Comparison of ENCODE assay signal across 1 cellular context in the genomic region with DNA sequence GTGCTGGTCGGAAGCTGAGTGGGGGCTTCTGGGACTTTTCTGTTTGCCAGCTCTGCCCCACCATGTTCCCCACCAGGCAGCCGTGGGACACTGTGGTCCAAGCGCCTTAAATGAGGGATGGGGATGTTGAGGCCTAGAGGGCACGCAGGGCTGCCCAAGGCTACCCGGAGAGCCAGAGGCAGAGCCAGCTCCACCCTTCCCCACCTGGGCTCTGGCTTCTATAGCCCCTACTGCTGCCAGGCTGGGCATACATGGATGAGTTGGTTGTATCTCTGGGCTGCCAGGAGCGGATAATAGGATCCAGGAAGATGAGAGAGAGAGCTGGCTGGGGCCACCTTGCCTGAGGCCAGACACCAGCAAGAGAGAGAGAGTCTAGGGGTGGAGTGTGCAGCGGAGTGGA.
TF ChIP-seq lines count a peak whose summit lies in the region.

No MANE protein-coding gene starts in this region.

TF ChIP-seq in H1, 55 proteins besides CTCF, POLR2A, EP300 and RAD21:
- no peak for TF ChIP-seq GTF2F1 (IDR thresholded peaks at IDR 0.05; ENCODE audit: borderline replicate concordance, low read depth, low read length)
- TF ChIP-seq CHD1 (IDR thresholded peaks at IDR 0.05; ENCODE audit: low read depth, low read length), result no peak
